In genomic region chr17:57600092-57600491, GRCh38 we compare ENCODE assay signal across 12 cellular contexts.
DNase-seq lines count a peak whose midpoint lies in the region; ATAC-seq and TF ChIP-seq lines count a peak whose summit lies in the region.
"Had no signal": no experiment of that assay in that cellular context is flagged by ENCODE, and none has a peak within 500 bp of the region (broad histone marks: within the 10 kb centered on the region; RNA-seq: fewer than 3 reads in every experiment).

No MANE protein-coding gene starts in this region.

- H3K9me2 ChIP-seq in OCI-LY7 (ENCODE audit: insufficient read depth, low read length), result no peaks in the 10 kb centered on the region

- peaks cover 80% of the 10 kb centered on the region for H3K4me1 Mint-ChIP-seq in activated CD8-positive, alpha-beta memory T cell treated with anti-CD3 and anti-CD28 coated beads, Interleukin-2, amount 10 ng/mL, durations not matched to agents 7 days and 5 days

- intact Hi-C loops in OCI-LY7 (cut with micrococcal nuclease; ENCODE audit: unreplicated experiment), result loop anchor here (10.0 kb wide), 1 partner anchor 465 kb away; no protein-coding TSS in a partner anchor

- H4K20me1 ChIP-seq in OCI-LY7 (ENCODE audit: insufficient read depth, low read length), result no peaks in the 10 kb centered on the region

- no peaks in the 10 kb centered on the region for H3K9me3 Mint-ChIP-seq in activated CD8-positive, alpha-beta memory T cell treated with anti-CD3 and anti-CD28 coated beads, Interleukin-2, amount 10 ng/mL, durations not matched to agents 7 days and 5 days (ENCODE audit: low read depth)

- no peaks in the 10 kb centered on the region for H3K27me3 Mint-ChIP-seq in activated CD8-positive, alpha-beta memory T cell treated with anti-CD3 and anti-CD28 coated beads, Interleukin-2, amount 10 ng/mL, durations not matched to agents 7 days and 5 days

- BruUV-seq in OCI-LY7 (replicated peaks; lab: Mats Ljungman, UMichigan), result no TSS peak

- TF ChIP-seq CTCF in OCI-LY7 (conservative IDR thresholded peaks at IDR 0.05; ENCODE audit: low read length) (no peak), brain microvascular endothelial cell (IDR thresholded peaks at IDR 0.05; ENCODE audit: low read depth, low read length, missing control alignments) (no peak)

- H3K27me3 ChIP-seq in brain microvascular endothelial cell (replicated peaks), result no peaks in the 10 kb centered on the region
- H3K27me3 ChIP-seq: vagina had no signal

- ATAC-seq in activated CD8-positive, alpha-beta memory T cell treated with anti-CD3 and anti-CD28 coated beads, Interleukin-2, amount 10 ng/mL, durations not matched to agents 7 days and 5 days, result peak; percentile 67

- no peaks in the 10 kb centered on the region for H3K9me3 ChIP-seq in OCI-LY7 (ENCODE audit: low read length)
- H3K9me3 ChIP-seq: vagina had no signal

- POLR2A ChIA-PET in OCI-LY7 (lab: Charles Lee), result interaction anchor here (1.1 to 2.5 kb wide), 3 partner anchors 23 to 72 kb away, joined by 4 to 6 read pairs (median 4); no protein-coding TSS in a partner anchor

- peaks cover 6% of the 10 kb centered on the region for H3K36me3 Mint-ChIP-seq in activated CD8-positive, alpha-beta memory T cell treated with anti-CD3 and anti-CD28 coated beads, Interleukin-2, amount 10 ng/mL, durations not matched to agents 7 days and 5 days

- H3K4me3 Mint-ChIP-seq in activated CD8-positive, alpha-beta memory T cell treated with anti-CD3 and anti-CD28 coated beads, Interleukin-2, amount 10 ng/mL, durations not matched to agents 7 days and 5 days, result peak overlapping the region; percentile 34

- CTCF ChIA-PET in activated CD8-positive, alpha-beta memory T cell treated with anti-CD3 and anti-CD28 coated beads, Interleukin-2, amount 10 ng/mL, durations not matched to agents 7 days and 5 days (lab: Charles Lee), result interaction anchor here (0.9 to 6.4 kb wide), 11 partner anchors 13 to 356 kb away, joined by 3 to 108 read pairs (median 8); no protein-coding TSS in a partner anchor
- CTCF ChIA-PET in OCI-LY7 (lab: Charles Lee; ENCODE audit: unreplicated experiment), result interaction anchor here (1.0 to 1.9 kb wide), 2 partner anchors 48 to 64 kb away, joined by 3 to 6 read pairs; no protein-coding TSS in a partner anchor

- H3K27ac ChIP-seq in OCI-LY7 (ENCODE audit: low read depth, low read length, poor library complexity, severe bottlenecking) (peak overlapping the region; percentile 50), brain microvascular endothelial cell (no peak overlapping the region)
- H3K27ac ChIP-seq: vagina had no signal

- H3K4me3 ChIP-seq in OCI-LY7 (ENCODE audit: low read depth, low read length, poor library complexity, severe bottlenecking), result no peak overlapping the region
- no peak overlapping the region for H3K4me3 ChIP-seq in brain microvascular endothelial cell (ENCODE audit: low read depth, low read length)
- H3K4me3 ChIP-seq: vagina had no signal

- in situ Hi-C loops in brain microvascular endothelial cell (cut with HindIII; ENCODE audit: low pct_ligation_motif_present, low sequenced_read_pairs), result no loop called here

- H3K79me2 ChIP-seq in OCI-LY7 (ENCODE audit: insufficient read depth, low read depth, low read length), result no peaks in the 10 kb centered on the region

- peaks cover 63% of the 10 kb centered on the region for H3K4me1 ChIP-seq in OCI-LY7 (ENCODE audit: insufficient read depth, low read length, poor library complexity, severe bottlenecking)

- DNase-seq in activated CD8-positive, alpha-beta memory T cell treated with anti-CD3 and anti-CD28 coated beads, Interleukin-2, amount 10 ng/mL, durations not matched to agents 7 days and 5 days, result peak; percentile 89
- DNase-seq in activated CD8-positive, alpha-beta memory T cell treated with anti-CD3 and anti-CD28 coated beads, Interleukin-2, amount 50 U/mL, for 4 hours, result no peak
- DNase-seq in OCI-LY7 (ENCODE audit: low spot score), result peak; percentile 28
- peak; percentile 81 for DNase-seq in amniotic epithelial cell (ENCODE audit: low read depth)
- peak; percentile 46 for DNase-seq in stimulated activated CD8-positive, alpha-beta memory T cell treated with anti-CD3 and anti-CD28 coated beads, Interleukin-4, amount 100 ng/mL, for 48 hours
- no peak for DNase-seq in effector CD8-positive, alpha-beta T cell (lab: John Stamatoyannopoulos, UW)
- DNase-seq in erythroblast (lab: John Stamatoyannopoulos, UW), result no peak
- DNase-seq in brain microvascular endothelial cell, result no peak
- DNase-seq: cortex of kidney, hypothalamus, NCI-H1436 had no signal

- no peak for TF ChIP-seq POLR2A in erythroblast (IDR thresholded peaks at IDR 0.05; ENCODE audit: low read length)

- peak overlapping the region; percentile 98 for H3K27ac Mint-ChIP-seq in activated CD8-positive, alpha-beta memory T cell treated with anti-CD3 and anti-CD28 coated beads, Interleukin-2, amount 10 ng/mL, durations not matched to agents 7 days and 5 days

- H3K36me3 ChIP-seq in OCI-LY7 (ENCODE audit: insufficient read depth, low read length), result peaks cover 5% of the 10 kb centered on the region
- no peaks in the 10 kb centered on the region for H3K36me3 ChIP-seq in brain microvascular endothelial cell (replicated peaks)
- H3K36me3 ChIP-seq: vagina had no signal

- peak overlapping the region; percentile 38 for H3K4me2 ChIP-seq in OCI-LY7 (ENCODE audit: low read length)

- no peak overlapping the region for H2AFZ ChIP-seq in OCI-LY7 (ENCODE audit: low read length)

Comparison
In these comparisons a context has a peak if more than half of its experiments do, and no peak if none do; other contexts are left out.
1. DNase-seq: peak in activated CD8-positive, alpha-beta memory T cell treated with anti-CD3 and anti-CD28 coated beads, Interleukin-2, amount 10 ng/mL, durations not matched to agents 7 days and 5 days (single experiment), OCI-LY7 (single experiment), amniotic epithelial cell (single experiment) and stimulated activated CD8-positive, alpha-beta memory T cell treated with anti-CD3 and anti-CD28 coated beads, Interleukin-4, amount 100 ng/mL, for 48 hours (single experiment); none in activated CD8-positive, alpha-beta memory T cell treated with anti-CD3 and anti-CD28 coated beads, Interleukin-2, amount 50 U/mL, for 4 hours (single experiment), effector CD8-positive, alpha-beta T cell (single experiment), erythroblast (0 of 2) and brain microvascular endothelial cell (single experiment).